Comparison of ENCODE assay signal across 26 cellular contexts in genomic region chr1:34312359-34312758, GRCh38.
"Had no signal": no experiment of that assay in that cellular context is flagged by ENCODE, and none has a peak within 500 bp of the region (broad histone marks: within the 10 kb centered on the region; RNA-seq: fewer than 3 reads in every experiment).

No MANE protein-coding gene starts in this region.

- H3K4me1 ChIP-seq: neural progenitor cell, parathyroid adenoma, psoas muscle, spleen, suprapubic skin, testis, tibial artery, transverse colon, upper lobe of right lung, uterus had no signal

- DNase-seq: natural killer cell; occipital lobe; ovary; posterior cingulate gyrus; psoas muscle; right cardiac atrium; spleen; stimulated activated CD4-positive, alpha-beta T cell treated with anti-CD3 and anti-CD28 coated beads, Interleukin-12 subunit alpha, Interleukin-12 subunit beta, amount 100 ng/mL, for 4 hours; stimulated activated CD4-positive, alpha-beta T cell treated with anti-CD3 and anti-CD28 coated beads, Interleukin-1b, Interleukin-23, amount 100 ng/mL, for 48 hours; stimulated activated CD4-positive, alpha-beta T cell treated with anti-CD3 and anti-CD28 coated beads, Interleukin-4, amount 100 ng/mL, for 1 hour; stimulated activated CD4-positive, alpha-beta T cell treated with anti-CD3 and anti-CD28 coated beads, Interleukin-4, amount 100 ng/mL, for 4 hours; stimulated activated CD8-positive, alpha-beta memory T cell treated with anti-CD3 and anti-CD28 coated beads, Interleukin-4, amount 100 ng/mL, for 48 hours; stimulated activated naive CD4-positive, alpha-beta T cell; stimulated activated naive CD8-positive, alpha-beta T cell treated with anti-CD3 and anti-CD28 coated beads, Interleukin-15, amount 100 ng/mL, for 72 hours; stimulated activated naive CD8-positive, alpha-beta T cell treated with anti-CD3 and anti-CD28 coated beads, Interleukin-15, Interleukin-2, amounts not matched to agents 100 U/mL and 50 U/mL, for 24 hours; substantia nigra; testis; tibial artery; transverse colon; upper lobe of right lung; uterus had no signal

- H3K27me3 ChIP-seq: neural progenitor cell, ovary, spleen, suprapubic skin, testis, tibial artery, transverse colon, upper lobe of right lung, uterus had no signal

- H3K4me3 ChIP-seq: neural progenitor cell, ovary, psoas muscle, skin epidermis, smooth muscle cell, spleen, suprapubic skin, testis, tibial artery, transverse colon, upper lobe of right lung, uterus had no signal

- H3K9me3 ChIP-seq: ovary, suprapubic skin, testis, upper lobe of right lung, uterus had no signal

- H3K27ac ChIP-seq: neural progenitor cell, ovary, parathyroid adenoma, psoas muscle, skin epidermis, spleen, suprapubic skin, testis, tibial artery, transverse colon, upper lobe of right lung, uterus had no signal

- H3K4me2 ChIP-seq: neural progenitor cell, smooth muscle cell had no signal

- H3K36me3 ChIP-seq: neural progenitor cell, ovary, spleen, suprapubic skin, tibial artery, transverse colon, upper lobe of right lung, uterus had no signal

- H3K9ac ChIP-seq: neural progenitor cell, parathyroid adenoma had no signal

- H2AFZ ChIP-seq: neural progenitor cell, parathyroid adenoma had no signal

- H3K79me2 ChIP-seq: parathyroid adenoma had no signal
